In the genomic region with DNA sequence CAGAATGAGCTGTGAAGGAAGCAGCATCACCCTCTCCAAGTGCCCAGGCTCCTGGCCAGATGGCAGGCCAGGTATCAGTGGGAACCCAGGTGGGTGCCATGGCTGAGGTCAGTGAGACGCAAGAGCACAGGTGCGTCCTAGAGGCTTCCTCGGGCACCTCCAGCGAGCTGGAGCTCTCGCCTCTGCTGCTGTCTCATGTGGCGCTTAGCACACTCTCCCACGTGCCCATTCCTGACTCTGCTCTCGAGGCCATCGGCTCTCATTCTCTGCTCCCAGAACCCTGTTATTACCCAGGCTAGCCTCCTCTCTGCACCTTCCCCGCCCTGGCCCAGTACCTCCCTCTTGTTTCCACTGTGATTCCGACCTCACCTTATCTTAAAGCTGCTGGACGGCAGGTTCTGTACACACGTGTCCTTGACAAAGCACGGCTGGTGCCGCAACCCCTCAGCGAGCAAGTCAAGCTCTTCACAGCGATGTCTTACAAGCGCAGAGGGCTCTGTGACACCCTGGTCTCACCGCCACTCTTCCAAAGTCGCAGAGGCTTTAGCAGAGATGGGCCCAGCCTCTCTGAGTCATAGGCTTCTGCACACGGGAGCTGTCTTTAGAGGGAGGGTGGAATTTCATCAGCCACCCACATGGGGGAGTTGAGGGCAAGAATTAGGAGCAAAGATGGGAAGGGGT, we compare ENCODE assay signal across 19 cellular contexts. TPM values are rescaled to one million over a fixed set of nuclear protein-coding genes. Genes with fewer than 3 reads are reported as not detected.
DNase-seq lines count a peak whose midpoint lies in the region; ATAC-seq and TF ChIP-seq lines count a peak whose summit lies in the region.
"Had no signal": no experiment of that assay in that cellular context is flagged by ENCODE, and none has a peak within 500 bp of the region (broad histone marks: within the 10 kb centered on the region; RNA-seq: fewer than 3 reads in every experiment).

No MANE protein-coding gene starts in this region.

- H3K4me1 ChIP-seq in gastrocnemius medialis = no peaks in the 10 kb centered on the region
- H3K4me1 ChIP-seq: lower lobe of right lung, sigmoid colon, uterus had no signal

- peaks cover 0 to 84% of the 10 kb centered on the region in 2 donors for H3K36me3 ChIP-seq in gastrocnemius medialis
- H3K36me3 ChIP-seq: uterus had no signal

- H3K27me3 ChIP-seq in gastrocnemius medialis = no peaks in the 10 kb centered on the region
- H3K27me3 ChIP-seq: sigmoid colon, uterus had no signal

- H3K4me3 Mint-ChIP-seq in T-helper 17 cell = peak overlapping the region; percentile 50
- no peak overlapping the region for H3K4me3 Mint-ChIP-seq in osteocyte (ENCODE audit: unreplicated experiment)
- H3K4me3 Mint-ChIP-seq in activated T-helper 1 cell treated with anti-CD3 and anti-CD28 coated beads, Interleukin-12 subunit alpha, Interleukin-12 subunit beta, Interleukin-2, Interleukin-4 antibody, amounts not matched to agents 30 ng/mL and 10 ng/mL and 1 ng/mL, durations not matched to agents 14 hours and 24 hours and 36 hours = no peak overlapping the region

- H3K4me1 Mint-ChIP-seq in T-helper 17 cell (peaks cover 8% of the 10 kb centered on the region), osteocyte (ENCODE audit: unreplicated experiment) (no peaks in the 10 kb centered on the region)
- no peaks in the 10 kb centered on the region for H3K4me1 Mint-ChIP-seq in activated T-helper 1 cell treated with anti-CD3 and anti-CD28 coated beads, Interleukin-12 subunit alpha, Interleukin-12 subunit beta, Interleukin-2, Interleukin-4 antibody, amounts not matched to agents 30 ng/mL and 10 ng/mL and 1 ng/mL, durations not matched to agents 14 hours and 24 hours and 36 hours (ENCODE audit: low read depth)

- no peaks in the 10 kb centered on the region for H3K9me3 Mint-ChIP-seq in osteocyte (ENCODE audit: unreplicated experiment)
- H3K9me3 Mint-ChIP-seq in activated T-helper 1 cell treated with anti-CD3 and anti-CD28 coated beads, Interleukin-12 subunit alpha, Interleukin-12 subunit beta, Interleukin-2, Interleukin-4 antibody, amounts not matched to agents 30 ng/mL and 10 ng/mL and 1 ng/mL, durations not matched to agents 14 hours and 24 hours and 36 hours = no peaks in the 10 kb centered on the region
- H3K9me3 Mint-ChIP-seq: activated T-helper 2 cell treated with anti-CD3 and anti-CD28 coated beads, Interferon-gamma antibody, Interleukin-2, Interleukin-4, amounts not matched to agents 10 μg/mL and 5 μg/mL and 100 μg/mL, durations not matched to agents 14 hours and 24 hours and 36 hours had no signal

- TF ChIP-seq CTCF in osteocyte (IDR thresholded peaks at IDR 0.05) (no peak), gastrocnemius medialis (IDR thresholded peaks at IDR 0.05 in 4 of 5, conservative IDR thresholded peaks at IDR 0.05 in 1 of 5) (no peak)

- H3K9me3 ChIP-seq in T-helper 17 cell (ENCODE audit: control insufficient read depth, low read length, poor library complexity, severe bottlenecking) (no peaks in the 10 kb centered on the region), gastrocnemius medialis (no peaks in the 10 kb centered on the region)
- H3K9me3 ChIP-seq: lower lobe of right lung, sigmoid colon, uterus had no signal

- no peak overlapping the region for H3K4me3 ChIP-seq in gastrocnemius medialis
- H3K4me3 ChIP-seq: lower lobe of right lung, sigmoid colon, uterus had no signal

- no peaks in the 10 kb centered on the region for H3K27me3 Mint-ChIP-seq in T-helper 17 cell
- no peaks in the 10 kb centered on the region for H3K27me3 Mint-ChIP-seq in osteocyte (ENCODE audit: unreplicated experiment)
- H3K27me3 Mint-ChIP-seq in activated T-helper 1 cell treated with anti-CD3 and anti-CD28 coated beads, Interleukin-12 subunit alpha, Interleukin-12 subunit beta, Interleukin-2, Interleukin-4 antibody, amounts not matched to agents 30 ng/mL and 10 ng/mL and 1 ng/mL, durations not matched to agents 14 hours and 24 hours and 36 hours (ENCODE audit: insufficient read depth) = no peaks in the 10 kb centered on the region

- TF ChIP-seq POLR2A in gastrocnemius medialis (IDR thresholded peaks at IDR 0.05) = no peak

- in situ Hi-C loops in gastrocnemius medialis (cut with MboI; ENCODE audit: low sequenced_read_pairs in 4 of 4) = no loop called here

- intact Hi-C loops in activated T-helper 1 cell treated with anti-CD3 and anti-CD28 coated beads, Interleukin-12 subunit alpha, Interleukin-12 subunit beta, Interleukin-2, Interleukin-4 antibody, amounts not matched to agents 30 ng/mL and 10 ng/mL and 1 ng/mL, durations not matched to agents 14 hours and 24 hours and 36 hours (cut with micrococcal nuclease) = no loop called here
- intact Hi-C loops in gastrocnemius medialis (cut with DNase I; ENCODE audit: low total_unique reads) = no loop called here

- H3K27ac Mint-ChIP-seq in T-helper 17 cell (peak overlapping the region; percentile 74), osteocyte (ENCODE audit: unreplicated experiment) (peak overlapping the region; percentile 54)
- no peak overlapping the region for H3K27ac Mint-ChIP-seq in activated T-helper 1 cell treated with anti-CD3 and anti-CD28 coated beads, Interleukin-12 subunit alpha, Interleukin-12 subunit beta, Interleukin-2, Interleukin-4 antibody, amounts not matched to agents 30 ng/mL and 10 ng/mL and 1 ng/mL, durations not matched to agents 14 hours and 24 hours and 36 hours
- H3K27ac Mint-ChIP-seq: activated T-helper 2 cell treated with anti-CD3 and anti-CD28 coated beads, Interferon-gamma antibody, Interleukin-2, Interleukin-4, amounts not matched to agents 10 μg/mL and 5 μg/mL and 100 μg/mL, durations not matched to agents 14 hours and 24 hours and 36 hours had no signal

- H3K36me3 Mint-ChIP-seq in T-helper 17 cell (ENCODE audit: low read depth) (peaks cover 16% of the 10 kb centered on the region), osteocyte (ENCODE audit: unreplicated experiment) (peaks cover 32% of the 10 kb centered on the region)
- peaks cover 32% of the 10 kb centered on the region for H3K36me3 Mint-ChIP-seq in activated T-helper 1 cell treated with anti-CD3 and anti-CD28 coated beads, Interleukin-12 subunit alpha, Interleukin-12 subunit beta, Interleukin-2, Interleukin-4 antibody, amounts not matched to agents 30 ng/mL and 10 ng/mL and 1 ng/mL, durations not matched to agents 14 hours and 24 hours and 36 hours (ENCODE audit: low read depth)

- ATAC-seq in T-helper 17 cell (no peak), esophagus mucosa (peak; percentile 38), gastrocnemius medialis (no peak)
- ATAC-seq: lower lobe of right lung; Right ventricle myocardium inferior; stimulated activated naive CD8-positive, alpha-beta T cell treated with anti-CD3 and anti-CD28 coated beads, Interleukin-15, Interleukin-2, amounts not matched to agents 100 U/mL and 50 U/mL, for 24 hours had no signal

- no peak overlapping the region for H3K27ac ChIP-seq in gastrocnemius medialis
- H3K27ac ChIP-seq: epithelial cell of prostate, lower lobe of right lung, sigmoid colon, uterus had no signal

- DNase-seq in EL = peak; percentile 23
- no peak for DNase-seq in T-helper 17 cell
- no peak for DNase-seq in osteocyte (ENCODE audit: extremely low spot score, unreplicated experiment)
- DNase-seq in stimulated activated CD4-positive, alpha-beta T cell treated with anti-CD3 and anti-CD28 coated beads, Interleukin-4, amount 100 ng/mL, for 4 hours = no peak
- no peak for DNase-seq in activated T-helper 1 cell treated with anti-CD3 and anti-CD28 coated beads, Interleukin-12 subunit alpha, Interleukin-12 subunit beta, Interleukin-2, Interleukin-4 antibody, amounts not matched to agents 30 ng/mL and 10 ng/mL and 1 ng/mL, durations not matched to agents 14 hours and 24 hours and 36 hours (ENCODE audit: low spot score)
- no peak for DNase-seq in gastrocnemius medialis
- DNase-seq: GOT3; Kasumi-1; NCI-H1930; NCI-H774; sigmoid colon; stimulated activated naive CD8-positive, alpha-beta T cell treated with anti-CD3 and anti-CD28 coated beads, Interleukin-15, Interleukin-2, amounts not matched to agents 100 U/mL and 50 U/mL, for 24 hours; T1000; uterus had no signal

RNA-seq across cellular contexts. Expression of gene MSANTD1, which starts 15.4 kb away (rescaled TPM):
- total RNA-seq in T-helper 17 cell = 1 to 10 TPM; 1.5 to 1.7 TPM
- 0.28 TPM for total RNA-seq in esophagus mucosa
- total RNA-seq in osteocyte = 0.83 and 1.1 TPM in 2 replicates
- total RNA-seq in activated T-helper 1 cell treated with anti-CD3 and anti-CD28 coated beads, Interleukin-12 subunit alpha, Interleukin-12 subunit beta, Interleukin-2, Interleukin-4 antibody, amounts not matched to agents 30 ng/mL and 10 ng/mL and 1 ng/mL, durations not matched to agents 14 hours and 24 hours and 36 hours = 0.73 and 1.2 TPM in 2 replicates
- 1 to 10 TPM in 1 of 4 donors, under 1 TPM in 3; 0.36 to 1.5 (median 0.48) TPM for total RNA-seq in gastrocnemius medialis

RNA-seq across cellular contexts. Expression of gene RGS12, which starts 59.3 kb away (rescaled TPM):
- total RNA-seq in T-helper 17 cell (1 to 10 TPM; 4.0 to 5.0 TPM), esophagus mucosa (50.7 TPM), osteocyte (32.5 and 35.6 TPM in 2 replicates), gastrocnemius medialis (10 to 100 TPM in 3 of 4 donors, 1 to 10 TPM in 1; 9.1 to 22.6 (median 21.1) TPM)
- 3.1 and 3.6 TPM in 2 replicates for total RNA-seq in activated T-helper 1 cell treated with anti-CD3 and anti-CD28 coated beads, Interleukin-12 subunit alpha, Interleukin-12 subunit beta, Interleukin-2, Interleukin-4 antibody, amounts not matched to agents 30 ng/mL and 10 ng/mL and 1 ng/mL, durations not matched to agents 14 hours and 24 hours and 36 hours
